12 cellular contexts compared by ENCODE assay signal in genomic region chr17:41885733-41886132, GRCh38. TPM values are rescaled to one million over a fixed set of nuclear protein-coding genes. Genes with fewer than 3 reads are reported as not detected.
DNase-seq lines count a peak whose midpoint lies in the region; ATAC-seq, FAIRE-seq and TF ChIP-seq lines count a peak whose summit lies in the region.
"Had no signal": no experiment of that assay in that cellular context is flagged by ENCODE, and none has a peak within 500 bp of the region (broad histone marks: within the 10 kb centered on the region; RNA-seq: fewer than 3 reads in every experiment).

No MANE protein-coding gene starts in this region.

- H3K27me3 Mint-ChIP-seq in activated T-helper 17 cell treated with anti-CD3 and anti-CD28 coated beads, Interleukin-2, amount 50 U/mL, for 72 hours, result no peaks in the 10 kb centered on the region

- H2AFZ ChIP-seq in HCT116 (ENCODE audit: low read depth, low read length, poor library complexity, severe bottlenecking) (no peak overlapping the region), HepG2 (ENCODE audit: low read length) (no peak overlapping the region)

- H3K27ac Mint-ChIP-seq in activated T-helper 17 cell treated with anti-CD3 and anti-CD28 coated beads, Interleukin-2, amount 50 U/mL, for 72 hours, result peak overlapping the region; percentile 39

- H3K36me3 Mint-ChIP-seq in activated T-helper 17 cell treated with anti-CD3 and anti-CD28 coated beads, Interleukin-2, amount 50 U/mL, for 72 hours (ENCODE audit: low read depth), result peaks cover 93% of the 10 kb centered on the region

- H3K9me2 ChIP-seq in HCT116 (ENCODE audit: insufficient read depth), result no peaks in the 10 kb centered on the region

- TF ChIP-seq POLR2A in HCT116 (IDR thresholded peaks at IDR 0.05; ENCODE audit: borderline replicate concordance, extremely low read depth, insufficient read depth, insufficient read length) (no peak), HepG2 (IDR thresholded peaks at IDR 0.05; ENCODE audit: insufficient read depth in 1 of 2, low read depth in 2 of 2, low read length in 2 of 2) (no peak)

- CTCF ChIA-PET in HCT116 (lab: Charles Lee) (no interaction called here), HepG2 (lab: Yijun Ruan, JAX; ENCODE audit: low intra/inter-chr PET ratio, low total read pairs) (interaction anchor here (2.5 kb wide), 1 partner anchor 148 kb away, joined by 15 read pairs; no protein-coding TSS in a partner anchor)

- TF ChIP-seq EP300 in HepG2 (IDR thresholded peaks at IDR 0.05; ENCODE audit: low read depth in 2 of 2, low read length in 2 of 2), result no peak
- TF ChIP-seq EP300 in HepG2 (CRISPR knock-in tag; IDR thresholded peaks at IDR 0.05; ENCODE audit: borderline replicate concordance), result no peak

- no peak overlapping the region for H3K9ac ChIP-seq in HCT116 (ENCODE audit: low read length)
- no peak overlapping the region for H3K9ac ChIP-seq in HepG2 (ENCODE audit: insufficient read depth, low read depth, low read length)

- peak; percentile 46 to 54 (median 48); a peak in 4 of 6 replicates for TF ChIP-seq CTCF in HCT116 (IDR thresholded peaks at IDR 0.05 in 2 of 3, conservative IDR thresholded peaks at IDR 0.05 in 1 of 3; ENCODE audit: borderline replicate concordance in 1 of 3, insufficient read depth in 1 of 3, low read depth in 2 of 3, low read length in 2 of 3)
- peak; percentile 69 for TF ChIP-seq CTCF in HepG2 (CRISPR knock-in tag; IDR thresholded peaks at IDR 0.05)
- TF ChIP-seq CTCF in left lung (IDR thresholded peaks at IDR 0.05), result no peak

- no peaks in the 10 kb centered on the region for H3K27me3 ChIP-seq in HCT116 (ENCODE audit: insufficient read depth, low read length)
- no peaks in the 10 kb centered on the region for H3K27me3 ChIP-seq in HepG2 (ENCODE audit: control insufficient read depth in 1 of 2, insufficient read depth in 2 of 2, low read length in 2 of 2)
- no peaks in the 10 kb centered on the region for H3K27me3 ChIP-seq in left lung
- H3K27me3 ChIP-seq: colonic mucosa, pancreas, SJSA1 had no signal

- POLR2A ChIA-PET in HCT116 (lab: Charles Lee) (no interaction called here), HepG2 (lab: Yijun Ruan, JAX) (interaction anchor here (0.6 kb wide), 1 partner anchor 22 kb away, joined by 4 read pairs; no protein-coding TSS in a partner anchor)

- no peak overlapping the region for H3K4me2 ChIP-seq in HCT116 (ENCODE audit: low read length)
- H3K4me2 ChIP-seq in HepG2 (ENCODE audit: low read depth, low read length), result no peak overlapping the region

- H4K20me1 ChIP-seq in HCT116 (ENCODE audit: insufficient read depth) (no peaks in the 10 kb centered on the region), HepG2 (ENCODE audit: insufficient read depth, low read length) (no peaks in the 10 kb centered on the region)

- H3K36me3 ChIP-seq in HCT116 (ENCODE audit: control insufficient read depth in 1 of 2, insufficient read depth in 2 of 2, low read length in 2 of 2), result peaks cover 55 to 71% of the 10 kb centered on the region in 2 experiments
- H3K36me3 ChIP-seq in HepG2 (replicated peaks in 1 of 2; ENCODE audit: control insufficient read depth in 1 of 2, insufficient read depth in 2 of 2, low read length in 2 of 2), result peaks cover 35 to 87% of the 10 kb centered on the region in 2 experiments
- peaks cover 0 to 100% of the 10 kb centered on the region in 2 donors for H3K36me3 ChIP-seq in left lung

- H3K27ac ChIP-seq in HCT116 (ENCODE audit: low read depth, low read length) (no peak overlapping the region), HepG2 (ENCODE audit: extremely low read length, insufficient read depth, low read length) (no peak overlapping the region), left lung (no peak overlapping the region)
- H3K27ac ChIP-seq: colonic mucosa, pancreas, SJSA1 had no signal

- H3K4me1 Mint-ChIP-seq in activated T-helper 17 cell treated with anti-CD3 and anti-CD28 coated beads, Interleukin-2, amount 50 U/mL, for 72 hours, result no peaks in the 10 kb centered on the region

- H3K9me3 Mint-ChIP-seq in activated T-helper 17 cell treated with anti-CD3 and anti-CD28 coated beads, Interleukin-2, amount 50 U/mL, for 72 hours, result no peaks in the 10 kb centered on the region

- peak; percentile 36 for FAIRE-seq in HepG2 (lab: Jason Lieb, UNC)
- FAIRE-seq: pancreas had no signal

- RAD21 ChIA-PET in HCT116 (lab: Charles Lee; ENCODE audit: low non-redundant PET in 1 of 2, low total read pairs in 2 of 2, uncharacterized antibody in 2 of 2, unreplicated experiment in 2 of 2), result no interaction called here

- H3K4me3 ChIP-seq in HCT116 (replicated peaks in 1 of 2; ENCODE audit: low read depth in 1 of 2, low read length in 2 of 2) (no peak overlapping the region), HepG2 (replicated peaks in 1 of 3; ENCODE audit: insufficient read depth in 1 of 3, low read depth in 2 of 3, low read length in 3 of 3) (no peak overlapping the region), left lung (no peak overlapping the region)
- H3K4me3 ChIP-seq: colonic mucosa, pancreas, SJSA1 had no signal

- ATAC-seq in HCT116 (peak; percentile 71; the same call in 1 of the 2 replicates), HepG2 (peak; percentile 39), left lung (no peak)
- no peak for ATAC-seq in activated T-helper 17 cell treated with anti-CD3 and anti-CD28 coated beads, Interleukin-2, amount 50 U/mL, for 72 hours (replicated peaks)
- ATAC-seq: pancreas had no signal

- in situ Hi-C loops in HepG2 (cut with HindIII; ENCODE audit: extremely low pct_ligation_motif_present, low pct_unique_long_range_greater_than_20kb), result no loop called here

- H3K79me2 ChIP-seq in HCT116 (ENCODE audit: insufficient read depth, low read length) (0 out of 2 replicates have a peak, but pooled peaks cover 2% of the 10 kb centered on the region), HepG2 (ENCODE audit: insufficient read depth, low read length) (no peaks in the 10 kb centered on the region)

- H3K4me3 Mint-ChIP-seq in activated T-helper 17 cell treated with anti-CD3 and anti-CD28 coated beads, Interleukin-2, amount 50 U/mL, for 72 hours, result no peak overlapping the region

- H3K4me1 ChIP-seq in HCT116 (ENCODE audit: control insufficient read depth in 1 of 2, insufficient read depth in 2 of 2, low read length in 2 of 2) (no peaks in the 10 kb centered on the region), HepG2 (ENCODE audit: insufficient read depth, low read length) (peaks cover 10% of the 10 kb centered on the region; the same call in 1 of the 2 replicates), left lung (no peaks in the 10 kb centered on the region)
- H3K4me1 ChIP-seq: colonic mucosa, pancreas, SJSA1 had no signal

- BruUV-seq in HCT116 (replicated peaks; lab: Mats Ljungman, UMichigan), result no TSS peak
- no TSS peak for BruUV-seq in HepG2 (replicated peaks; lab: Mats Ljungman, UMichigan)

- peak; percentile 70 for TF ChIP-seq RAD21 in HCT116 (IDR thresholded peaks at IDR 0.05; ENCODE audit: low read depth)
- TF ChIP-seq RAD21 in HepG2 (CRISPR knock-in tag; IDR thresholded peaks at IDR 0.05), result 0 out of 2 replicates have a peak, but pooled peaks have one; percentile 49

- intact Hi-C loops in HCT116 (cut with micrococcal nuclease), result loop anchor here (1.0 kb wide), 1 partner anchor 147 kb away; no protein-coding TSS in a partner anchor
- intact Hi-C loops in HepG2 (cut with micrococcal nuclease; ENCODE audit: unreplicated experiment), result no loop called here
- intact Hi-C loops in left lung (cut with DNase I), result no loop called here

- DNase-seq in AG20443 (ENCODE audit: low spot score), result peak; percentile 25
- no peak for DNase-seq in HCT116 (ENCODE audit: low read depth, low spot score)
- DNase-seq in HepG2 (ENCODE audit: low spot score), result no peak
- no peak for DNase-seq in left lung
- DNase-seq in activated effector memory CD4-positive, alpha-beta T cell treated with Interleukin-2 at 50 U/mL for 16 hours, result no peak
- no peak for DNase-seq in stimulated activated CD4-positive, alpha-beta T cell treated with anti-CD3 and anti-CD28 coated beads, Interleukin-2, amount 100 ng/mL, for 24 hours
- DNase-seq in NCI-H524 treated with DMSO at 0.1 percent for 48 hours (lab: John Stamatoyannopoulos, UW), result no peak
- DNase-seq: colonic mucosa, NCI-H1436, pancreas had no signal

- 97% methylated on average over 6 of the region's 6 CpGs for WGBS in HepG2 (ENCODE audit: low lambda C conversion rate)

- no peaks in the 10 kb centered on the region for H3K9me3 ChIP-seq in HCT116 (ENCODE audit: control insufficient read depth in 1 of 2, insufficient read depth in 1 of 2, low read depth in 1 of 2, low read length in 2 of 2)
- H3K9me3 ChIP-seq in HepG2 (ENCODE audit: low read length), result no peaks in the 10 kb centered on the region
- H3K9me3 ChIP-seq in left lung, result no peaks in the 10 kb centered on the region
- H3K9me3 ChIP-seq: colonic mucosa, pancreas, SJSA1 had no signal

RNA-seq across cellular contexts. Expression of gene KLHL11, which starts 20.5 kb away (rescaled TPM):
- 22.4 TPM for total RNA-seq in HCT116 (2021; ENCODE audit: unreplicated experiment)
- polyA plus RNA-seq in HCT116 (2012), result 4.2 TPM in 2 replicates
- 10 to 100 TPM; 15.1 to 16.2 TPM for total RNA-seq in activated T-helper 17 cell treated with anti-CD3 and anti-CD28 coated beads, Interleukin-2, amount 50 U/mL, for 72 hours
- total RNA-seq in HepG2 (2016; rRNA removed; fragmentation: Illumina TruSeq; extraction: Trizol), result 27.5 and 37.1 TPM in 2 replicates
- total RNA-seq in HepG2 (2016; cell fraction: cytosol; rRNA removed; fragmentation: Illumina TruSeq; extraction: Trizol; ENCODE audit: low read depth), result 2.5 and 3.0 TPM in 2 replicates
- 25.7 and 35.1 TPM in 2 replicates for total RNA-seq in HepG2 (2016; cell fraction: insoluble cytoplasmic fraction; rRNA removed; fragmentation: Illumina TruSeq; extraction: Trizol)
- total RNA-seq in HepG2 (2016; cell fraction: membrane; rRNA removed; fragmentation: Illumina TruSeq; extraction: Trizol), result 6.3 and 7.6 TPM in 2 replicates
- 18.3 and 20.0 TPM in 2 replicates for total RNA-seq in HepG2 (2016; cell fraction: nucleus; rRNA removed; fragmentation: Illumina TruSeq; extraction: Trizol)
- 7.4 and 7.7 TPM in 2 replicates for polyA plus RNA-seq in HepG2 (2011; rRNA removed)
- 4.0 and 5.2 TPM in 2 replicates for polyA plus RNA-seq in HepG2 (2011; cell fraction: cytosol; rRNA removed)
- 5.7 and 5.8 TPM in 2 replicates for polyA plus RNA-seq in HepG2 (2011; cell fraction: nucleus; rRNA removed)
- polyA plus RNA-seq in HepG2 (2012), result 1.4 and 1.9 TPM in 2 replicates
- polyA plus RNA-seq in HepG2 (2016; cell fraction: cytosol; fragmentation: Illumina TruSeq; extraction: Trizol; ENCODE audit: low read depth), result 0.03 and 0.08 TPM in 2 replicates
- 2.2 and 2.6 TPM in 2 replicates for polyA plus RNA-seq in HepG2 (2016; cell fraction: insoluble cytoplasmic fraction; fragmentation: Illumina TruSeq; extraction: Trizol; ENCODE audit: low read depth)
- 0.37 and 0.49 TPM in 2 replicates for polyA plus RNA-seq in HepG2 (2016; cell fraction: membrane; fragmentation: Illumina TruSeq; extraction: Trizol; ENCODE audit: low read depth)
- polyA plus RNA-seq in HepG2 (2016; cell fraction: nucleus; fragmentation: Illumina TruSeq; extraction: Trizol; ENCODE audit: insufficient read depth, low read depth), result 5.5 and 6.3 TPM in 2 replicates
- 26.1 and 45.0 TPM in 2 replicates for polyA minus RNA-seq in HepG2 (2011; rRNA and poly(A)+ RNA removed; ENCODE audit: low replicate concordance)
- 22.9 and 26.0 TPM in 2 replicates for polyA minus RNA-seq in HepG2 (2011; cell fraction: cytosol; rRNA and poly(A)+ RNA removed)
- polyA minus RNA-seq in HepG2 (2011; cell fraction: nucleus; rRNA and poly(A)+ RNA removed), result 10.8 and 17.8 TPM in 2 replicates
- total RNA-seq in left lung, result 10 to 100 TPM; 11.0 to 13.3 TPM

RNA-seq across cellular contexts. Expression of gene ACLY, which starts 33.0 kb away (rescaled TPM):
- total RNA-seq in HCT116 (2021; ENCODE audit: unreplicated experiment), result 222 TPM
- polyA plus RNA-seq in HCT116 (2012), result 107 and 120 TPM in 2 replicates
- 100 to 1,000 TPM in 1 of 2 donors, 10 to 100 TPM in 1; 95.4 to 222 TPM for total RNA-seq in activated T-helper 17 cell treated with anti-CD3 and anti-CD28 coated beads, Interleukin-2, amount 50 U/mL, for 72 hours
- 218 and 277 TPM in 2 replicates for total RNA-seq in HepG2 (2016; rRNA removed; fragmentation: Illumina TruSeq; extraction: Trizol)
- total RNA-seq in HepG2 (2016; cell fraction: cytosol; rRNA removed; fragmentation: Illumina TruSeq; extraction: Trizol; ENCODE audit: low read depth), result 24.5 and 29.0 TPM in 2 replicates
- total RNA-seq in HepG2 (2016; cell fraction: insoluble cytoplasmic fraction; rRNA removed; fragmentation: Illumina TruSeq; extraction: Trizol), result 218 and 232 TPM in 2 replicates
- 75.9 and 85.9 TPM in 2 replicates for total RNA-seq in HepG2 (2016; cell fraction: membrane; rRNA removed; fragmentation: Illumina TruSeq; extraction: Trizol)
- 147 and 157 TPM in 2 replicates for total RNA-seq in HepG2 (2016; cell fraction: nucleus; rRNA removed; fragmentation: Illumina TruSeq; extraction: Trizol)
- polyA plus RNA-seq in HepG2 (2011; rRNA removed), result 111 and 143 TPM in 2 replicates
- polyA plus RNA-seq in HepG2 (2011; cell fraction: cytosol; rRNA removed), result 98.4 and 118 TPM in 2 replicates
- polyA plus RNA-seq in HepG2 (2011; cell fraction: nucleus; rRNA removed), result 94.3 and 115 TPM in 2 replicates
- polyA plus RNA-seq in HepG2 (2012), result 93.3 and 115 TPM in 2 replicates
- 12.6 and 14.2 TPM in 2 replicates for polyA plus RNA-seq in HepG2 (2016; cell fraction: cytosol; fragmentation: Illumina TruSeq; extraction: Trizol; ENCODE audit: low read depth)
- 183 and 215 TPM in 2 replicates for polyA plus RNA-seq in HepG2 (2016; cell fraction: insoluble cytoplasmic fraction; fragmentation: Illumina TruSeq; extraction: Trizol; ENCODE audit: low read depth)
- 30.1 and 37.0 TPM in 2 replicates for polyA plus RNA-seq in HepG2 (2016; cell fraction: membrane; fragmentation: Illumina TruSeq; extraction: Trizol; ENCODE audit: low read depth)
- 178 and 193 TPM in 2 replicates for polyA plus RNA-seq in HepG2 (2016; cell fraction: nucleus; fragmentation: Illumina TruSeq; extraction: Trizol; ENCODE audit: insufficient read depth, low read depth)
- 364 TPM in 2 replicates for polyA minus RNA-seq in HepG2 (2011; rRNA and poly(A)+ RNA removed; ENCODE audit: low replicate concordance)
- polyA minus RNA-seq in HepG2 (2011; cell fraction: cytosol; rRNA and poly(A)+ RNA removed), result 190 and 249 TPM in 2 replicates
- polyA minus RNA-seq in HepG2 (2011; cell fraction: nucleus; rRNA and poly(A)+ RNA removed), result 60.3 and 96.6 TPM in 2 replicates
- total RNA-seq in left lung, result 100 to 1,000 TPM; 129 to 204 TPM

RNA-seq across cellular contexts. Expression of gene ODAD4, which starts 44.7 kb away (rescaled TPM):
- 0.98 TPM for total RNA-seq in HCT116 (2021; ENCODE audit: unreplicated experiment)
- 0.64 and 1.1 TPM in 2 replicates for polyA plus RNA-seq in HCT116 (2012)
- under 1 TPM; 0.63 to 0.93 TPM for total RNA-seq in activated T-helper 17 cell treated with anti-CD3 and anti-CD28 coated beads, Interleukin-2, amount 50 U/mL, for 72 hours
- total RNA-seq in HepG2 (2016; rRNA removed; fragmentation: Illumina TruSeq; extraction: Trizol), result 0.53 and 0.60 TPM in 2 replicates
- 0.18 TPM in 1 of 2 replicates, not detected in the other for total RNA-seq in HepG2 (2016; cell fraction: cytosol; rRNA removed; fragmentation: Illumina TruSeq; extraction: Trizol; ENCODE audit: low read depth)
- 0.41 and 0.92 TPM in 2 replicates for total RNA-seq in HepG2 (2016; cell fraction: insoluble cytoplasmic fraction; rRNA removed; fragmentation: Illumina TruSeq; extraction: Trizol)
- total RNA-seq in HepG2 (2016; cell fraction: membrane; rRNA removed; fragmentation: Illumina TruSeq; extraction: Trizol), result 0.09 and 0.28 TPM in 2 replicates
- 0.37 and 1.4 TPM in 2 replicates for total RNA-seq in HepG2 (2016; cell fraction: nucleus; rRNA removed; fragmentation: Illumina TruSeq; extraction: Trizol)
- 0.48 and 0.73 TPM in 2 replicates for polyA plus RNA-seq in HepG2 (2011; rRNA removed)
- polyA plus RNA-seq in HepG2 (2011; cell fraction: cytosol; rRNA removed), result 0.15 and 0.35 TPM in 2 replicates
- polyA plus RNA-seq in HepG2 (2011; cell fraction: nucleus; rRNA removed), result 0.88 and 1.5 TPM in 2 replicates
- polyA plus RNA-seq in HepG2 (2012), result 0.57 and 0.59 TPM in 2 replicates
- 0.10 TPM in 1 of 2 replicates, not detected in the other for polyA plus RNA-seq in HepG2 (2016; cell fraction: cytosol; fragmentation: Illumina TruSeq; extraction: Trizol; ENCODE audit: low read depth)
- polyA plus RNA-seq in HepG2 (2016; cell fraction: insoluble cytoplasmic fraction; fragmentation: Illumina TruSeq; extraction: Trizol; ENCODE audit: low read depth), result 0.72 and 1.5 TPM in 2 replicates
- polyA plus RNA-seq in HepG2 (2016; cell fraction: membrane; fragmentation: Illumina TruSeq; extraction: Trizol; ENCODE audit: low read depth), result 0.08 TPM in 1 of 2 replicates, not detected in the other
- polyA plus RNA-seq in HepG2 (2016; cell fraction: nucleus; fragmentation: Illumina TruSeq; extraction: Trizol; ENCODE audit: insufficient read depth, low read depth), result 0.74 and 1.3 TPM in 2 replicates
- 0.48 TPM in 1 of 2 replicates, not detected in the other for polyA minus RNA-seq in HepG2 (2011; rRNA and poly(A)+ RNA removed; ENCODE audit: low replicate concordance)
- not detected in 2 replicates for polyA minus RNA-seq in HepG2 (2011; cell fraction: cytosol; rRNA and poly(A)+ RNA removed)
- polyA minus RNA-seq in HepG2 (2011; cell fraction: nucleus; rRNA and poly(A)+ RNA removed), result 1.3 and 4.0 TPM in 2 replicates
- 1 to 10 TPM in 1 of 2 donors, under 1 TPM in 1; 0.73 to 3.2 TPM for total RNA-seq in left lung
- total RNA-seq: SJSA1 had no signal

RNA-seq across cellular contexts. Expression of gene KLHL10, which starts 48.1 kb away (rescaled TPM):
- total RNA-seq in HCT116 (2021; ENCODE audit: unreplicated experiment), result not detected
- polyA plus RNA-seq in HCT116 (2012), result 0.04 and 0.06 TPM in 2 replicates
- under 1 TPM in 1 of 2 donors, not detected in 1; 0.16 TPM for total RNA-seq in activated T-helper 17 cell treated with anti-CD3 and anti-CD28 coated beads, Interleukin-2, amount 50 U/mL, for 72 hours
- total RNA-seq in HepG2 (2016; rRNA removed; fragmentation: Illumina TruSeq; extraction: Trizol), result 0.04 TPM in 1 of 2 replicates, not detected in the other
- 0.09 TPM in 1 of 2 replicates, not detected in the other for total RNA-seq in HepG2 (2016; cell fraction: cytosol; rRNA removed; fragmentation: Illumina TruSeq; extraction: Trizol; ENCODE audit: low read depth)
- total RNA-seq in HepG2 (2016; cell fraction: insoluble cytoplasmic fraction; rRNA removed; fragmentation: Illumina TruSeq; extraction: Trizol), result 0.04 and 0.09 TPM in 2 replicates
- total RNA-seq in HepG2 (2016; cell fraction: membrane; rRNA removed; fragmentation: Illumina TruSeq; extraction: Trizol), result not detected in 2 replicates
- total RNA-seq in HepG2 (2016; cell fraction: nucleus; rRNA removed; fragmentation: Illumina TruSeq; extraction: Trizol), result not detected in 2 replicates
- polyA plus RNA-seq in HepG2 (2011; rRNA removed), result 0.05 and 0.08 TPM in 2 replicates
- 0.03 TPM in 1 of 2 replicates, not detected in the other for polyA plus RNA-seq in HepG2 (2011; cell fraction: cytosol; rRNA removed)
- 0.05 and 0.13 TPM in 2 replicates for polyA plus RNA-seq in HepG2 (2011; cell fraction: nucleus; rRNA removed)
- polyA plus RNA-seq in HepG2 (2012), result not detected in 2 replicates
- polyA plus RNA-seq in HepG2 (2016; cell fraction: cytosol; fragmentation: Illumina TruSeq; extraction: Trizol; ENCODE audit: low read depth), result not detected in 2 replicates
- not detected in 2 replicates for polyA plus RNA-seq in HepG2 (2016; cell fraction: insoluble cytoplasmic fraction; fragmentation: Illumina TruSeq; extraction: Trizol; ENCODE audit: low read depth)
- polyA plus RNA-seq in HepG2 (2016; cell fraction: membrane; fragmentation: Illumina TruSeq; extraction: Trizol; ENCODE audit: low read depth), result not detected in 2 replicates
- not detected in 2 replicates for polyA plus RNA-seq in HepG2 (2016; cell fraction: nucleus; fragmentation: Illumina TruSeq; extraction: Trizol; ENCODE audit: insufficient read depth, low read depth)
- polyA minus RNA-seq in HepG2 (2011; rRNA and poly(A)+ RNA removed; ENCODE audit: low replicate concordance), result 0.12 TPM in 1 of 2 replicates, not detected in the other
- not detected in 2 replicates for polyA minus RNA-seq in HepG2 (2011; cell fraction: cytosol; rRNA and poly(A)+ RNA removed)
- not detected in 2 replicates for polyA minus RNA-seq in HepG2 (2011; cell fraction: nucleus; rRNA and poly(A)+ RNA removed)
- total RNA-seq in left lung, result not detected
- total RNA-seq: colonic mucosa, pancreas, SJSA1 had no signal

RNA-seq across cellular contexts. Expression of gene NT5C3B, which starts 49.7 kb away (rescaled TPM):
- total RNA-seq in HCT116 (2021; ENCODE audit: unreplicated experiment) (110 TPM), HepG2 (2016; rRNA removed; fragmentation: Illumina TruSeq; extraction: Trizol) (92.1 and 104 TPM in 2 replicates), left lung (10 to 100 TPM; 30.6 to 34.7 TPM)
- polyA plus RNA-seq in HCT116 (2012), result 83.7 and 114 TPM in 2 replicates
- 10 to 100 TPM; 51.2 to 70.3 TPM for total RNA-seq in activated T-helper 17 cell treated with anti-CD3 and anti-CD28 coated beads, Interleukin-2, amount 50 U/mL, for 72 hours
- total RNA-seq in HepG2 (2016; cell fraction: cytosol; rRNA removed; fragmentation: Illumina TruSeq; extraction: Trizol; ENCODE audit: low read depth), result 128 and 164 TPM in 2 replicates
- total RNA-seq in HepG2 (2016; cell fraction: insoluble cytoplasmic fraction; rRNA removed; fragmentation: Illumina TruSeq; extraction: Trizol), result 87.1 and 106 TPM in 2 replicates
- 198 and 220 TPM in 2 replicates for total RNA-seq in HepG2 (2016; cell fraction: membrane; rRNA removed; fragmentation: Illumina TruSeq; extraction: Trizol)
- 52.2 and 64.7 TPM in 2 replicates for total RNA-seq in HepG2 (2016; cell fraction: nucleus; rRNA removed; fragmentation: Illumina TruSeq; extraction: Trizol)
- polyA plus RNA-seq in HepG2 (2011; rRNA removed), result 119 and 126 TPM in 2 replicates
- polyA plus RNA-seq in HepG2 (2011; cell fraction: cytosol; rRNA removed), result 116 and 145 TPM in 2 replicates
- polyA plus RNA-seq in HepG2 (2011; cell fraction: nucleus; rRNA removed), result 119 TPM in 2 replicates
- 77.4 and 82.6 TPM in 2 replicates for polyA plus RNA-seq in HepG2 (2012)
- polyA plus RNA-seq in HepG2 (2016; cell fraction: cytosol; fragmentation: Illumina TruSeq; extraction: Trizol; ENCODE audit: low read depth), result 148 and 199 TPM in 2 replicates
- 108 and 113 TPM in 2 replicates for polyA plus RNA-seq in HepG2 (2016; cell fraction: insoluble cytoplasmic fraction; fragmentation: Illumina TruSeq; extraction: Trizol; ENCODE audit: low read depth)
- polyA plus RNA-seq in HepG2 (2016; cell fraction: membrane; fragmentation: Illumina TruSeq; extraction: Trizol; ENCODE audit: low read depth), result 207 and 224 TPM in 2 replicates
- polyA plus RNA-seq in HepG2 (2016; cell fraction: nucleus; fragmentation: Illumina TruSeq; extraction: Trizol; ENCODE audit: insufficient read depth, low read depth), result 109 and 119 TPM in 2 replicates
- polyA minus RNA-seq in HepG2 (2011; rRNA and poly(A)+ RNA removed; ENCODE audit: low replicate concordance), result 36.5 and 43.6 TPM in 2 replicates
- polyA minus RNA-seq in HepG2 (2011; cell fraction: cytosol; rRNA and poly(A)+ RNA removed), result 32.3 and 34.1 TPM in 2 replicates
- 48.5 and 53.7 TPM in 2 replicates for polyA minus RNA-seq in HepG2 (2011; cell fraction: nucleus; rRNA and poly(A)+ RNA removed)

Comparison
In these comparisons a context has a peak if more than half of its experiments do, and no peak if none do; other contexts are left out.
1. ATAC-seq: peak in HCT116 (single experiment) and HepG2 (single experiment); none in activated T-helper 17 cell treated with anti-CD3 and anti-CD28 coated beads, Interleukin-2, amount 50 U/mL, for 72 hours (single experiment) and left lung (single experiment).
2. CTCF ChIP-seq: peak in HCT116 (3 of 3) and HepG2 (single experiment); none in left lung (0 of 2).